ENCODE assay signal across 1 cellular context in the genomic region with DNA sequence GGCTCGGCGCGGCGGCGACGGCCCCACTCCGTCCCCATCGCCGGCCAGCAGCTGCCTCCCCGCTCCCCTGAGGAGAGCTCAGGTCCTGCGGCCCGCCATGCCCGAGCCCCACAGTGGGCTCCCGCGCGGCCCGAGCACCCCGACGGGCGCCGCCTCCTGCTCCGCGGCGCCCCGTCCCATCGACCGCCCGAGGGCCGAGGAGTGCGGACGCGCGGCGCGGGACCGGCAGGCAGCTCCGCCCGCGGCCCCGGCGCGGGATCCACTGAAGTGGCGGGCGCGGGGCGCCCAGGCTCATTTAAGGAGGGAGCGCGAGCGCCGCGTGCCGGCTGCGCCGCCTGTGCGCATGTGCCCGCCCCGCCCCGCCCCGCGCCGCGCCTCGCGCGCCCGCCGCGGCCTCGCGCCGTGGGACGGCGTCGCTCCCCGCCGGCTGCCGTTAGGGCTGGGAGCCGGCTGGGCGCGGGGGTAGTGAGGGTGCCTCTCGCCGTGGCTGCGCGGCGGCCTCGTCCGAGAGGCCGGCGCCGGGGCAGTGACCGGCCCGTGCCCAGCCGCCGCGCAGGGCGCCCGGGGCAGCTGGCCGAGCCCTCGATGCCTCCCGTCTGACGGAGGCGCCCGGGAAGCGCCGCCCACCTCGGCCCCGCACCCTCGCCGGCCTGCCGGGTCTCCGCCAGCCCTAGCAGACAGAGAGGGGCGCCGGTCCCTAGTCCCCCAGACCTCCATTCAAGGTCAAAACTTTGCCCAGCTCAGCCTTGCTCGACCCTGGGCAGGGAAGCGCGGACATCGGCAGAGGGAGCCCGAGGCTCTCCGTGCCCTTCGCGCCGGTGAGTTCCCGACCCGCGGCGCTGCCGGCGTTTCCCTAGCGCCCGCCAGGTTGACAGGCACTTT.
A peak's percentile ranks its signal among the peaks of the same experiment; 100 is the strongest.
TF ChIP-seq lines count a peak whose summit lies in the region.

A gene with protein sequence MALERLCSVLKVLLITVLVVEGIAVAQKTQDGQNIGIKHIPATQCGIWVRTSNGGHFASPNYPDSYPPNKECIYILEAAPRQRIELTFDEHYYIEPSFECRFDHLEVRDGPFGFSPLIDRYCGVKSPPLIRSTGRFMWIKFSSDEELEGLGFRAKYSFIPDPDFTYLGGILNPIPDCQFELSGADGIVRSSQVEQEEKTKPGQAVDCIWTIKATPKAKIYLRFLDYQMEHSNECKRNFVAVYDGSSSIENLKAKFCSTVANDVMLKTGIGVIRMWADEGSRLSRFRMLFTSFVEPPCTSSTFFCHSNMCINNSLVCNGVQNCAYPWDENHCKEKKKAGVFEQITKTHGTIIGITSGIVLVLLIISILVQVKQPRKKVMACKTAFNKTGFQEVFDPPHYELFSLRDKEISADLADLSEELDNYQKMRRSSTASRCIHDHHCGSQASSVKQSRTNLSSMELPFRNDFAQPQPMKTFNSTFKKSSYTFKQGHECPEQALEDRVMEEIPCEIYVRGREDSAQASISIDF (minus strand): TSS at position 269 of the 882 bp plus-strand sequence. CDS start 333 bp downstream, outside the sequence.

TF ChIP-seq in GM12878, 131 proteins besides CTCF, POLR2A, EP300 and RAD21 (continued from another document and continues in another):
- TF ChIP-seq HCFC1 (IDR thresholded peaks at IDR 0.05; ENCODE audit: low read length) (no peak), ZNF24 (IDR thresholded peaks at IDR 0.05) (0 out of 2 replicates have a peak, but pooled peaks have one; percentile 24), TARDBP (IDR thresholded peaks at IDR 0.05; ENCODE audit: borderline replicate concordance) (no peak), ESRRA (IDR thresholded peaks at IDR 0.05; ENCODE audit: low read length) (no peak; the same call in 1 of the 2 replicates), HDGF (IDR thresholded peaks at IDR 0.05) (no peak), SIN3A (IDR thresholded peaks at IDR 0.05; ENCODE audit: low read depth, low read length) (0 out of 2 replicates have a peak, but pooled peaks have one; percentile 22), EGR1 (IDR thresholded peaks at IDR 0.05; ENCODE audit: borderline replicate concordance in 1 of 2, low read depth in 2 of 2, low read length in 2 of 2) (no peak), TCF3 (IDR thresholded peaks at IDR 0.05; ENCODE audit: borderline replicate concordance, insufficient read depth, low read depth, low read length) (peak; percentile 13; the same call in 1 of the 2 replicates), MYB (IDR thresholded peaks at IDR 0.05; ENCODE audit: borderline replicate concordance, low read depth, low read length) (no peak), ZZZ3 (IDR thresholded peaks at IDR 0.05; ENCODE audit: control insufficient read depth, insufficient read length, low read depth) (no peak), SIX5 (IDR thresholded peaks at IDR 0.05; ENCODE audit: low read depth, low read length, severe bottlenecking) (no peak), MXI1 (IDR thresholded peaks at IDR 0.05; ENCODE audit: low read depth, low read length) (0 out of 2 replicates have a peak, but pooled peaks have one; percentile 9), EZH2 (IDR thresholded peaks at IDR 0.05; ENCODE audit: borderline replicate concordance, control insufficient read depth, low read depth, low read length) (no peak), IKZF1 (conservative IDR thresholded peaks at IDR 0.05) (peak; percentile 95), NR2C1 (IDR thresholded peaks at IDR 0.05) (no peak), BMI1 (IDR thresholded peaks at IDR 0.05; ENCODE audit: borderline replicate concordance) (no peak), CHD1 (IDR thresholded peaks at IDR 0.05; ENCODE audit: low read depth, low read length) (no peak), NR2F1 (conservative IDR thresholded peaks at IDR 0.05) (peak; percentile 67), GATAD2B (conservative IDR thresholded peaks at IDR 0.05; ENCODE audit: low read depth) (peak; percentile 39), SPI1 (IDR thresholded peaks at IDR 0.05; ENCODE audit: borderline replicate concordance, insufficient read depth, low read depth, low read length) (no peak), POLR2AphosphoS2 (IDR thresholded peaks at IDR 0.05; ENCODE audit: low read depth, low read length) (no peak), NR2C2 (IDR thresholded peaks at IDR 0.05; ENCODE audit: borderline replicate concordance, control insufficient read depth, insufficient read length, low read depth) (no peak), SRF (IDR thresholded peaks at IDR 0.05; ENCODE audit: low read depth in 2 of 2, low read length in 2 of 2) (0 out of 4 replicates have a peak, but pooled peaks of 1 of the 2 experiments have one; percentile 22), PML (IDR thresholded peaks at IDR 0.05; ENCODE audit: low read length) (no peak), IKZF2 (IDR thresholded peaks at IDR 0.05) (no peak), BACH1 (IDR thresholded peaks at IDR 0.05; ENCODE audit: borderline replicate concordance) (peak; percentile 32; the same call in 1 of the 2 replicates), ASH2L (IDR thresholded peaks at IDR 0.05; ENCODE audit: borderline replicate concordance, low read depth) (no peak), CREM (IDR thresholded peaks at IDR 0.05; ENCODE audit: low read depth) (peak; percentile 13; the same call in 1 of the 2 replicates), STAT3 (IDR thresholded peaks at IDR 0.05; ENCODE audit: low read depth, low read length) (no peak), POU2F2 (IDR thresholded peaks at IDR 0.05; ENCODE audit: borderline replicate concordance, low read depth, low read length) (peak; percentile 51; the same call in 1 of the 3 replicates), MTA3 (IDR thresholded peaks at IDR 0.05; ENCODE audit: borderline replicate concordance, low read length) (no peak), POLR2AphosphoS5 (IDR thresholded peaks at IDR 0.05; ENCODE audit: low read length) (peak; percentile 46; the same call in 1 of the 2 replicates), BHLHE40 (IDR thresholded peaks at IDR 0.05; ENCODE audit: borderline replicate concordance in 1 of 2, low read depth in 2 of 2, low read length in 1 of 2) (peak; percentile 27 to 80; a peak in 3 of 4 replicates), JUND (IDR thresholded peaks at IDR 0.05; ENCODE audit: low read depth, low read length) (no peak), ZNF622 (IDR thresholded peaks at IDR 0.05) (no peak), NRF1 (conservative IDR thresholded peaks at IDR 0.05; ENCODE audit: low read depth, low read length) (peak; percentile 40; the same call in 1 of the 2 replicates)
- TF ChIP-seq, protein P1, sequence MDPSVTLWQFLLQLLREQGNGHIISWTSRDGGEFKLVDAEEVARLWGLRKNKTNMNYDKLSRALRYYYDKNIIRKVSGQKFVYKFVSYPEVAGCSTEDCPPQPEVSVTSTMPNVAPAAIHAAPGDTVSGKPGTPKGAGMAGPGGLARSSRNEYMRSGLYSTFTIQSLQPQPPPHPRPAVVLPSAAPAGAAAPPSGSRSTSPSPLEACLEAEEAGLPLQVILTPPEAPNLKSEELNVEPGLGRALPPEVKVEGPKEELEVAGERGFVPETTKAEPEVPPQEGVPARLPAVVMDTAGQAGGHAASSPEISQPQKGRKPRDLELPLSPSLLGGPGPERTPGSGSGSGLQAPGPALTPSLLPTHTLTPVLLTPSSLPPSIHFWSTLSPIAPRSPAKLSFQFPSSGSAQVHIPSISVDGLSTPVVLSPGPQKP (IDR thresholded peaks at IDR 0.05; ENCODE audit: low read depth, low read length) = no peak
- TF ChIP-seq, protein P2, sequence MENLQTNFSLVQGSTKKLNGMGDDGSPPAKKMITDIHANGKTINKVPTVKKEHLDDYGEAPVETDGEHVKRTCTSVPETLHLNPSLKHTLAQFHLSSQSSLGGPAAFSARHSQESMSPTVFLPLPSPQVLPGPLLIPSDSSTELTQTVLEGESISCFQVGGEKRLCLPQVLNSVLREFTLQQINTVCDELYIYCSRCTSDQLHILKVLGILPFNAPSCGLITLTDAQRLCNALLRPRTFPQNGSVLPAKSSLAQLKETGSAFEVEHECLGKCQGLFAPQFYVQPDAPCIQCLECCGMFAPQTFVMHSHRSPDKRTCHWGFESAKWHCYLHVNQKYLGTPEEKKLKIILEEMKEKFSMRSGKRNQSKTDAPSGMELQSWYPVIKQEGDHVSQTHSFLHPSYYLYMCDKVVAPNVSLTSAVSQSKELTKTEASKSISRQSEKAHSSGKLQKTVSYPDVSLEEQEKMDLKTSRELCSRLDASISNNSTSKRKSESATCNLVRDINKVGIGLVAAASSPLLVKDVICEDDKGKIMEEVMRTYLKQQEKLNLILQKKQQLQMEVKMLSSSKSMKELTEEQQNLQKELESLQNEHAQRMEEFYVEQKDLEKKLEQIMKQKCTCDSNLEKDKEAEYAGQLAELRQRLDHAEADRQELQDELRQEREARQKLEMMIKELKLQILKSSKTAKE (IDR thresholded peaks at IDR 0.05; ENCODE audit: low read depth, poor library complexity, severe bottlenecking) = no peak
- TF ChIP-seq, protein P3, sequence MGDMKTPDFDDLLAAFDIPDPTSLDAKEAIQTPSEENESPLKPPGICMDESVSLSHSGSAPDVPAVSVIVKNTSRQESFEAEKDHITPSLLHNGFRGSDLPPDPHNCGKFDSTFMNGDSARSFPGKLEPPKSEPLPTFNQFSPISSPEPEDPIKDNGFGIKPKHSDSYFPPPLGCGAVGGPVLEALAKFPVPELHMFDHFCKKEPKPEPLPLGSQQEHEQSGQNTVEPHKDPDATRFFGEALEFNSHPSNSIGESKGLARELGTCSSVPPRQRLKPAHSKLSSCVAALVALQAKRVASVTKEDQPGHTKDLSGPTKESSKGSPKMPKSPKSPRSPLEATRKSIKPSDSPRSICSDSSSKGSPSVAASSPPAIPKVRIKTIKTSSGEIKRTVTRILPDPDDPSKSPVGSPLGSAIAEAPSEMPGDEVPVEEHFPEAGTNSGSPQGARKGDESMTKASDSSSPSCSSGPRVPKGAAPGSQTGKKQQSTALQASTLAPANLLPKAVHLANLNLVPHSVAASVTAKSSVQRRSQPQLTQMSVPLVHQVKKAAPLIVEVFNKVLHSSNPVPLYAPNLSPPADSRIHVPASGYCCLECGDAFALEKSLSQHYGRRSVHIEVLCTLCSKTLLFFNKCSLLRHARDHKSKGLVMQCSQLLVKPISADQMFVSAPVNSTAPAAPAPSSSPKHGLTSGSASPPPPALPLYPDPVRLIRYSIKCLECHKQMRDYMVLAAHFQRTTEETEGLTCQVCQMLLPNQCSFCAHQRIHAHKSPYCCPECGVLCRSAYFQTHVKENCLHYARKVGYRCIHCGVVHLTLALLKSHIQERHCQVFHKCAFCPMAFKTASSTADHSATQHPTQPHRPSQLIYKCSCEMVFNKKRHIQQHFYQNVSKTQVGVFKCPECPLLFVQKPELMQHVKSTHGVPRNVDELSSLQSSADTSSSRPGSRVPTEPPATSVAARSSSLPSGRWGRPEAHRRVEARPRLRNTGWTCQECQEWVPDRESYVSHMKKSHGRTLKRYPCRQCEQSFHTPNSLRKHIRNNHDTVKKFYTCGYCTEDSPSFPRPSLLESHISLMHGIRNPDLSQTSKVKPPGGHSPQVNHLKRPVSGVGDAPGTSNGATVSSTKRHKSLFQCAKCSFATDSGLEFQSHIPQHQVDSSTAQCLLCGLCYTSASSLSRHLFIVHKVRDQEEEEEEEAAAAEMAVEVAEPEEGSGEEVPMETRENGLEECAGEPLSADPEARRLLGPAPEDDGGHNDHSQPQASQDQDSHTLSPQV (IDR thresholded peaks at IDR 0.05) = 0 out of 2 replicates have a peak, but pooled peaks have one; percentile 1
- TF ChIP-seq, protein P4, sequence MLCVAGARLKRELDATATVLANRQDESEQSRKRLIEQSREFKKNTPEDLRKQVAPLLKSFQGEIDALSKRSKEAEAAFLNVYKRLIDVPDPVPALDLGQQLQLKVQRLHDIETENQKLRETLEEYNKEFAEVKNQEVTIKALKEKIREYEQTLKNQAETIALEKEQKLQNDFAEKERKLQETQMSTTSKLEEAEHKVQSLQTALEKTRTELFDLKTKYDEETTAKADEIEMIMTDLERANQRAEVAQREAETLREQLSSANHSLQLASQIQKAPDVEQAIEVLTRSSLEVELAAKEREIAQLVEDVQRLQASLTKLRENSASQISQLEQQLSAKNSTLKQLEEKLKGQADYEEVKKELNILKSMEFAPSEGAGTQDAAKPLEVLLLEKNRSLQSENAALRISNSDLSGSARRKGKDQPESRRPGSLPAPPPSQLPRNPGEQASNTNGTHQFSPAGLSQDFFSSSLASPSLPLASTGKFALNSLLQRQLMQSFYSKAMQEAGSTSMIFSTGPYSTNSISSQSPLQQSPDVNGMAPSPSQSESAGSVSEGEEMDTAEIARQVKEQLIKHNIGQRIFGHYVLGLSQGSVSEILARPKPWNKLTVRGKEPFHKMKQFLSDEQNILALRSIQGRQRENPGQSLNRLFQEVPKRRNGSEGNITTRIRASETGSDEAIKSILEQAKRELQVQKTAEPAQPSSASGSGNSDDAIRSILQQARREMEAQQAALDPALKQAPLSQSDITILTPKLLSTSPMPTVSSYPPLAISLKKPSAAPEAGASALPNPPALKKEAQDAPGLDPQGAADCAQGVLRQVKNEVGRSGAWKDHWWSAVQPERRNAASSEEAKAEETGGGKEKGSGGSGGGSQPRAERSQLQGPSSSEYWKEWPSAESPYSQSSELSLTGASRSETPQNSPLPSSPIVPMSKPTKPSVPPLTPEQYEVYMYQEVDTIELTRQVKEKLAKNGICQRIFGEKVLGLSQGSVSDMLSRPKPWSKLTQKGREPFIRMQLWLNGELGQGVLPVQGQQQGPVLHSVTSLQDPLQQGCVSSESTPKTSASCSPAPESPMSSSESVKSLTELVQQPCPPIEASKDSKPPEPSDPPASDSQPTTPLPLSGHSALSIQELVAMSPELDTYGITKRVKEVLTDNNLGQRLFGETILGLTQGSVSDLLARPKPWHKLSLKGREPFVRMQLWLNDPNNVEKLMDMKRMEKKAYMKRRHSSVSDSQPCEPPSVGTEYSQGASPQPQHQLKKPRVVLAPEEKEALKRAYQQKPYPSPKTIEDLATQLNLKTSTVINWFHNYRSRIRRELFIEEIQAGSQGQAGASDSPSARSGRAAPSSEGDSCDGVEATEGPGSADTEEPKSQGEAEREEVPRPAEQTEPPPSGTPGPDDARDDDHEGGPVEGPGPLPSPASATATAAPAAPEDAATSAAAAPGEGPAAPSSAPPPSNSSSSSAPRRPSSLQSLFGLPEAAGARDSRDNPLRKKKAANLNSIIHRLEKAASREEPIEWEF (IDR thresholded peaks at IDR 0.05; ENCODE audit: insufficient replicate concordance, low read depth, low read length) = no peak
- TF ChIP-seq, protein P5, sequence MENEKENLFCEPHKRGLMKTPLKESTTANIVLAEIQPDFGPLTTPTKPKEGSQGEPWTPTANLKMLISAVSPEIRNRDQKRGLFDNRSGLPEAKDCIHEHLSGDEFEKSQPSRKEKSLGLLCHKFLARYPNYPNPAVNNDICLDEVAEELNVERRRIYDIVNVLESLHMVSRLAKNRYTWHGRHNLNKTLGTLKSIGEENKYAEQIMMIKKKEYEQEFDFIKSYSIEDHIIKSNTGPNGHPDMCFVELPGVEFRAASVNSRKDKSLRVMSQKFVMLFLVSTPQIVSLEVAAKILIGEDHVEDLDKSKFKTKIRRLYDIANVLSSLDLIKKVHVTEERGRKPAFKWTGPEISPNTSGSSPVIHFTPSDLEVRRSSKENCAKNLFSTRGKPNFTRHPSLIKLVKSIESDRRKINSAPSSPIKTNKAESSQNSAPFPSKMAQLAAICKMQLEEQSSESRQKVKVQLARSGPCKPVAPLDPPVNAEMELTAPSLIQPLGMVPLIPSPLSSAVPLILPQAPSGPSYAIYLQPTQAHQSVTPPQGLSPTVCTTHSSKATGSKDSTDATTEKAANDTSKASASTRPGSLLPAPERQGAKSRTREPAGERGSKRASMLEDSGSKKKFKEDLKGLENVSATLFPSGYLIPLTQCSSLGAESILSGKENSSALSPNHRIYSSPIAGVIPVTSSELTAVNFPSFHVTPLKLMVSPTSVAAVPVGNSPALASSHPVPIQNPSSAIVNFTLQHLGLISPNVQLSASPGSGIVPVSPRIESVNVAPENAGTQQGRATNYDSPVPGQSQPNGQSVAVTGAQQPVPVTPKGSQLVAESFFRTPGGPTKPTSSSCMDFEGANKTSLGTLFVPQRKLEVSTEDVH (IDR thresholded peaks at IDR 0.05; ENCODE audit: low read depth, partially characterized antibody) = no peak
